Comparison of ENCODE assay signal across 28 cellular contexts in the genomic region with DNA sequence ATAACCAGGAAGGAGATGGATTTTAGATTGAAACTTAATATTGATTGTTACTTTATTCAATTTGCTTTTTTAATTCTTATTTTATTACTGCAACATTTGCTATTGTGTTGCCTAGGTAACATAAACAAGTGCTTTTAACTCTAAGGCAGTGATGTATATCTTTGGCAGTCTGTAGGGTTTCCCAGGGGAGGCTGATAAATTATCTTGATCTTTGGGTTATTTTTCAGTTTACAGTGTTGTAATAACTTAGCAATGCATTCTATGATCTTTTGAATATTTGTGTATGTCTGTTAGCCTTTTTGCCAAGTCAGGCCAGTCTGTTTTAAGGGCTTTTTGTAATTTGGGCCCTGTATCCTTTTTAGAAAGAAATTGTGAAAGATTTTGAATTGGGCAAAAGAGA. TPM values are rescaled to one million over a fixed set of nuclear protein-coding genes. Genes with fewer than 3 reads are reported as not detected.
DNase-seq lines count a peak whose midpoint lies in the region; ATAC-seq and TF ChIP-seq lines count a peak whose summit lies in the region.
"Had no signal": no experiment of that assay in that cellular context is flagged by ENCODE, and none has a peak within 500 bp of the region (broad histone marks: within the 10 kb centered on the region; RNA-seq: fewer than 3 reads in every experiment).

No MANE protein-coding gene starts in this region.

- H3K27ac Mint-ChIP-seq in HFFc6: peak overlapping the region; percentile 3; the same call in 1 of the 2 replicates
- H3K27ac Mint-ChIP-seq in chondrocyte (ENCODE audit: unreplicated experiment): peak overlapping the region; percentile 76
- no peak overlapping the region for H3K27ac Mint-ChIP-seq in CD8-positive, alpha-beta T cell
- H3K27ac Mint-ChIP-seq: activated CD8-positive, alpha-beta T cell treated with anti-CD3 and anti-CD28 coated beads for 36 hours; brain; immature natural killer cell had no signal

- no peak for ATAC-seq in CD8-positive, alpha-beta T cell
- ATAC-seq: activated CD8-positive, alpha-beta T cell treated with anti-CD3 and anti-CD28 coated beads for 36 hours had no signal

- no peak overlapping the region for H2AFZ ChIP-seq in ACC112 (ENCODE audit: low read length, unreplicated experiment)

- POLR2A ChIA-PET in CD8-positive, alpha-beta T cell (lab: Charles Lee): no interaction called here

- H3K79me2 ChIP-seq in ACC112 (ENCODE audit: control insufficient read depth, insufficient read depth, low read length, unreplicated experiment): no peaks in the 10 kb centered on the region

- no peaks in the 10 kb centered on the region for H3K9me3 ChIP-seq in CD8-positive, alpha-beta T cell (ENCODE audit: low read length)
- H3K9me3 ChIP-seq in MG63: no peaks in the 10 kb centered on the region
- H3K9me3 ChIP-seq: left ventricle myocardium inferior, testis, uterus had no signal

- H3K4me3 ChIP-seq in ACC112 (ENCODE audit: low read depth, low read length): no peak overlapping the region
- H3K4me3 ChIP-seq in CD8-positive, alpha-beta T cell (ENCODE audit: low read depth, low read length): no peak overlapping the region
- H3K4me3 ChIP-seq in MG63: no peak overlapping the region
- H3K4me3 ChIP-seq: BLaER1 treated with 17β-estradiol and CSF1 and Interleukin-3, amounts not matched to agents 10 nM and 100 nM; left ventricle myocardium inferior; testis; uterus had no signal

- H3K36me3 Mint-ChIP-seq in HFFc6 (ENCODE audit: low read depth): no peaks in the 10 kb centered on the region
- H3K36me3 Mint-ChIP-seq in chondrocyte (ENCODE audit: low read depth): no peaks in the 10 kb centered on the region
- H3K36me3 Mint-ChIP-seq in CD8-positive, alpha-beta T cell: no peaks in the 10 kb centered on the region
- H3K36me3 Mint-ChIP-seq: brain, immature natural killer cell, naive B cell had no signal

- DNase-seq in HFFc6: peak; percentile 22
- DNase-seq in chondrocyte (ENCODE audit: low spot score): no peak
- DNase-seq in hepatic stellate cell (ENCODE audit: low spot score): peak; percentile 48
- no peak for DNase-seq in CD8-positive, alpha-beta T cell
- DNase-seq in cortex of kidney (lab: John Stamatoyannopoulos, UW): no peak
- DNase-seq in inferior parietal cortex (ENCODE audit: extremely low spot score): no peak
- no peak for DNase-seq in MG63
- DNase-seq: activated CD8-positive, alpha-beta T cell treated with anti-CD3 and anti-CD28 coated beads for 36 hours; COR-L47; effector memory CD4-positive, alpha-beta T cell; GF-D8; hypothalamus; immature natural killer cell; KG1; left ventricle myocardium inferior; MM.1S; naive B cell; NCI-H1436; RPMI8226; stimulated activated naive CD4-positive, alpha-beta T cell; T-helper 2 cell; testis; uterus had no signal

- H3K27ac ChIP-seq in ACC112 (ENCODE audit: low read depth, low read length): peak overlapping the region; percentile 63
- H3K27ac ChIP-seq in CD8-positive, alpha-beta T cell (ENCODE audit: low read depth, low read length): no peak overlapping the region
- H3K27ac ChIP-seq: BLaER1 treated with 17β-estradiol and CSF1 and Interleukin-3, amounts not matched to agents 10 nM and 100 nM; left ventricle myocardium inferior; testis; uterus had no signal

- no peak overlapping the region for H3K4me3 Mint-ChIP-seq in HFFc6
- no peak overlapping the region for H3K4me3 Mint-ChIP-seq in chondrocyte (ENCODE audit: unreplicated experiment)
- H3K4me3 Mint-ChIP-seq in CD8-positive, alpha-beta T cell: no peak overlapping the region
- H3K4me3 Mint-ChIP-seq: activated CD8-positive, alpha-beta T cell treated with anti-CD3 and anti-CD28 coated beads for 36 hours; brain; immature natural killer cell; naive B cell had no signal

- peaks cover 5% of the 10 kb centered on the region for H3K4me1 ChIP-seq in ACC112 (ENCODE audit: control insufficient read depth, insufficient read depth, low read length, unreplicated experiment)
- no peaks in the 10 kb centered on the region for H3K4me1 ChIP-seq in CD8-positive, alpha-beta T cell (ENCODE audit: insufficient read depth, low read length)
- H3K4me1 ChIP-seq: left ventricle myocardium inferior, testis, uterus had no signal

- TF ChIP-seq CTCF in HFFc6 (IDR thresholded peaks at IDR 0.05) (no peak), chondrocyte (IDR thresholded peaks at IDR 0.05) (no peak)
- TF ChIP-seq CTCF in CD8-positive, alpha-beta T cell (IDR thresholded peaks at IDR 0.05): no peak

- CTCF ChIA-PET in CD8-positive, alpha-beta T cell (lab: Charles Lee): no interaction called here

- H3K4me1 Mint-ChIP-seq in HFFc6 (ENCODE audit: low read depth): no peaks in the 10 kb centered on the region
- peaks cover 15% of the 10 kb centered on the region for H3K4me1 Mint-ChIP-seq in chondrocyte (ENCODE audit: low read depth)
- H3K4me1 Mint-ChIP-seq in CD8-positive, alpha-beta T cell (ENCODE audit: low read depth): no peaks in the 10 kb centered on the region
- H3K4me1 Mint-ChIP-seq: immature natural killer cell had no signal

- H3K27me3 ChIP-seq in ACC112 (ENCODE audit: insufficient read depth, low read length) (no peaks in the 10 kb centered on the region), MG63 (no peaks in the 10 kb centered on the region)
- H3K27me3 ChIP-seq in CD8-positive, alpha-beta T cell (ENCODE audit: insufficient read depth, low read length): no peaks in the 10 kb centered on the region
- H3K27me3 ChIP-seq: BLaER1 treated with 17β-estradiol and CSF1 and Interleukin-3, amounts not matched to agents 10 nM and 100 nM; testis; uterus had no signal

- H3K9me3 Mint-ChIP-seq in HFFc6 (no peaks in the 10 kb centered on the region), chondrocyte (ENCODE audit: low read depth) (no peaks in the 10 kb centered on the region)
- no peaks in the 10 kb centered on the region for H3K9me3 Mint-ChIP-seq in CD8-positive, alpha-beta T cell
- H3K9me3 Mint-ChIP-seq: activated CD8-positive, alpha-beta T cell treated with anti-CD3 and anti-CD28 coated beads for 36 hours; brain; immature natural killer cell; naive B cell had no signal

- no peaks in the 10 kb centered on the region for H3K36me3 ChIP-seq in ACC112 (ENCODE audit: insufficient read depth, low read length)
- H3K36me3 ChIP-seq in CD8-positive, alpha-beta T cell (ENCODE audit: insufficient read depth, low read length): no peaks in the 10 kb centered on the region
- no peaks in the 10 kb centered on the region for H3K36me3 ChIP-seq in MG63
- H3K36me3 ChIP-seq: BLaER1 treated with 17β-estradiol and CSF1 and Interleukin-3, amounts not matched to agents 10 nM and 100 nM; left ventricle myocardium inferior; uterus had no signal

- H3K27me3 Mint-ChIP-seq in HFFc6 (ENCODE audit: insufficient read depth): no peaks in the 10 kb centered on the region; the same call in 1 of the 2 replicates
- no peaks in the 10 kb centered on the region for H3K27me3 Mint-ChIP-seq in chondrocyte (ENCODE audit: low read depth)
- H3K27me3 Mint-ChIP-seq in CD8-positive, alpha-beta T cell (ENCODE audit: low read depth): peaks cover 2% of the 10 kb centered on the region
- H3K27me3 Mint-ChIP-seq: activated CD8-positive, alpha-beta T cell treated with anti-CD3 and anti-CD28 coated beads for 36 hours; naive B cell had no signal

- intact Hi-C loops in CD8-positive, alpha-beta T cell (cut with DNase I, micrococcal nuclease): no loop called here

RNA-seq across cellular contexts. Expression of gene DTD2, which starts 7.8 kb away (rescaled TPM):
- 10 to 100 TPM; 24.8 to 31.3 (median 29.0) TPM for total RNA-seq in HFFc6 (2021; fragmentation: NEBNext Ultra II Directional; extraction: Animal tissue kit (Norgen Biotek cat#: 25700))
- total RNA-seq in chondrocyte: 29.5 to 36.1 TPM (median 34.1 TPM) in 3 replicates
- 1 to 10 TPM; 4.9 to 6.5 TPM for total RNA-seq in CD8-positive, alpha-beta T cell
- total RNA-seq in MG63 (2014; rRNA removed; shearing (Covaris generic); ENCODE audit: low replicate concordance): 15.5 and 28.0 TPM in 2 replicates

RNA-seq across cellular contexts. Expression of gene GPR33, which starts 22.7 kb away (rescaled TPM):
- total RNA-seq in HFFc6 (2021; fragmentation: NEBNext Ultra II Directional; extraction: Animal tissue kit (Norgen Biotek cat#: 25700)): not detected
- total RNA-seq in chondrocyte: not detected in 3 replicates
- total RNA-seq in CD8-positive, alpha-beta T cell: not detected
- total RNA-seq in MG63 (2014; rRNA removed; shearing (Covaris generic); ENCODE audit: low replicate concordance): not detected in 2 replicates
- total RNA-seq: activated CD8-positive, alpha-beta T cell treated with anti-CD3 and anti-CD28 coated beads for 36 hours; epithelial cell of proximal tubule; left ventricle myocardium inferior; pulmonary artery endothelial cell; uterus had no signal

RNA-seq across cellular contexts. Expression of gene HEATR5A, which starts 44.8 kb away (rescaled TPM):
- total RNA-seq in HFFc6 (2021; fragmentation: NEBNext Ultra II Directional; extraction: Animal tissue kit (Norgen Biotek cat#: 25700)): 10 to 100 TPM; 59.7 to 83.3 (median 66.4) TPM
- total RNA-seq in chondrocyte: 57.7 to 74.0 TPM (median 59.3 TPM) in 3 replicates
- 1 to 10 TPM; 3.4 to 3.5 TPM for total RNA-seq in CD8-positive, alpha-beta T cell
- 10.8 and 10.9 TPM in 2 replicates for total RNA-seq in MG63 (2014; rRNA removed; shearing (Covaris generic); ENCODE audit: low replicate concordance)

Comparison
In these comparisons a context has a peak if more than half of its experiments do, and no peak if none do; other contexts are left out.
1. DNase-seq: peak in HFFc6 (single experiment) and hepatic stellate cell (single experiment); none in chondrocyte (single experiment), CD8-positive, alpha-beta T cell (0 of 7), cortex of kidney (single experiment), inferior parietal cortex (single experiment) and MG63 (single experiment).